ENCODE assay signal across 11 cellular contexts in genomic region chr3:69665026-69665739, GRCh38.
DNase-seq lines count a peak whose midpoint lies in the region; ATAC-seq, FAIRE-seq and TF ChIP-seq lines count a peak whose summit lies in the region.
"Had no signal": no experiment of that assay in that cellular context is flagged by ENCODE, and none has a peak within 500 bp of the region (broad histone marks: within the 10 kb centered on the region; RNA-seq: fewer than 3 reads in every experiment).

No MANE protein-coding gene starts in this region.

- H3K4me1 ChIP-seq in A549, result peaks cover 19% of the 10 kb centered on the region

- no peaks in the 10 kb centered on the region for H3K4me1 Mint-ChIP-seq in activated T-helper 17 cell treated with anti-CD3 and anti-CD28 coated beads, Interleukin-2, amount 50 U/mL, for 72 hours

- no peaks in the 10 kb centered on the region for H3K36me3 Mint-ChIP-seq in activated T-helper 17 cell treated with anti-CD3 and anti-CD28 coated beads, Interleukin-2, amount 50 U/mL, for 72 hours (ENCODE audit: low read depth)
- H3K36me3 Mint-ChIP-seq: activated naive CD8-positive, alpha-beta T cell had no signal

- H3K4me3 Mint-ChIP-seq in activated T-helper 17 cell treated with anti-CD3 and anti-CD28 coated beads, Interleukin-2, amount 50 U/mL, for 72 hours, result no peak overlapping the region
- H3K4me3 Mint-ChIP-seq: activated naive CD8-positive, alpha-beta T cell had no signal

- TF ChIP-seq CTCF in A549 (IDR thresholded peaks at IDR 0.05), result no peak
- no peak for TF ChIP-seq CTCF in astrocyte of the spinal cord (IDR thresholded peaks at IDR 0.05; ENCODE audit: low read depth, low read length)

- H3K4me3 ChIP-seq in A549 (no peak overlapping the region), astrocyte of the spinal cord (ENCODE audit: low read depth, low read length) (no peak overlapping the region)

- in situ Hi-C loops in astrocyte of the spinal cord (cut with HindIII; ENCODE audit: low sequenced_read_pairs), result no loop called here

- H3K4me2 ChIP-seq in A549, result peak overlapping the region; percentile 64

- TF ChIP-seq EP300 in A549 (IDR thresholded peaks at IDR 0.05), result no peak

- peak; percentile 86 to 93 for ATAC-seq in A549
- no peak for ATAC-seq in activated T-helper 17 cell treated with anti-CD3 and anti-CD28 coated beads, Interleukin-2, amount 50 U/mL, for 72 hours (replicated peaks)

- no peak for FAIRE-seq in A549 (lab: Jason Lieb, UNC)

- no peaks in the 10 kb centered on the region for H3K9me3 ChIP-seq in A549

- CTCF ChIA-PET in A549 (lab: Yijun Ruan, JAX), result interaction anchor here (0.9 to 1.7 kb wide), 5 partner anchors 13 to 545 kb away, joined by 3 to 5 read pairs (median 4); no protein-coding TSS in a partner anchor

- no peak for TF ChIP-seq POLR2A in A549 (IDR thresholded peaks at IDR 0.05; ENCODE audit: low read length)

- H3K27me3 Mint-ChIP-seq in activated T-helper 17 cell treated with anti-CD3 and anti-CD28 coated beads, Interleukin-2, amount 50 U/mL, for 72 hours, result no peaks in the 10 kb centered on the region
- H3K27me3 Mint-ChIP-seq: activated naive CD8-positive, alpha-beta T cell had no signal

- DNase-seq in A549 (ENCODE audit: low read depth in 1 of 2, low spot score in 1 of 2), result peak; percentile 30 to 75
- peak; percentile 65 for DNase-seq in NCI-H1092 treated with DMSO at 0.1 percent for 48 hours (lab: John Stamatoyannopoulos, UW)
- DNase-seq in astrocyte of the spinal cord (ENCODE audit: low read depth, low spot score), result peak; percentile 42
- peak; percentile 95 for DNase-seq in kidney glomerular epithelial cell (lab: John Stamatoyannopoulos, UW)
- DNase-seq in NCI-H146 (lab: John Stamatoyannopoulos, UW), result no peak
- DNase-seq in SW 1271 (lab: John Stamatoyannopoulos, UW), result no peak
- DNase-seq in GDM1 (lab: John Stamatoyannopoulos, UW), result no peak
- DNase-seq: C1 segment of cervical spinal cord; stimulated activated CD4-positive, alpha-beta T cell treated with anti-CD3 and anti-CD28 coated beads, Interleukin-4, amount 100 ng/mL, for 1 hour had no signal

- TF ChIP-seq RAD21 in A549 (conservative IDR thresholded peaks at IDR 0.05 in 1 of 2, IDR thresholded peaks at IDR 0.05 in 1 of 2), result no peak

- H3K27ac ChIP-seq in A549, result peak overlapping the region; percentile 60 to 74; a peak in 5 of 6 replicates

- 3% methylated on average over 4 of the region's 4 CpGs for WGBS in A549 (ENCODE audit: missing lambda C conversion rate)

- POLR2A ChIA-PET in A549 (lab: Yijun Ruan, JAX), result no interaction called here

- H3K27ac Mint-ChIP-seq in activated T-helper 17 cell treated with anti-CD3 and anti-CD28 coated beads, Interleukin-2, amount 50 U/mL, for 72 hours, result no peak overlapping the region
- H3K27ac Mint-ChIP-seq: activated naive CD8-positive, alpha-beta T cell had no signal

- H3K9me3 Mint-ChIP-seq in activated T-helper 17 cell treated with anti-CD3 and anti-CD28 coated beads, Interleukin-2, amount 50 U/mL, for 72 hours, result no peaks in the 10 kb centered on the region

TF ChIP-seq in A549, 52 proteins besides CTCF, POLR2A, EP300 and RAD21:
- peak; percentile 68 for TF ChIP-seq GATA3 (IDR thresholded peaks at IDR 0.05; ENCODE audit: borderline replicate concordance)
- TF ChIP-seq FOSL2 (IDR thresholded peaks at IDR 0.05), result no peak
- peak; percentile 59 for TF ChIP-seq FOSL2 (CRISPR knock-in tag; IDR thresholded peaks at IDR 0.05)
- TF ChIP-seq CHD2 (IDR thresholded peaks at IDR 0.05; ENCODE audit: low read length, partially characterized antibody), result no peak

Comparison
In these comparisons a context has a peak if more than half of its experiments do, and no peak if none do; other contexts are left out.
1. DNase-seq: peak in A549 (2 of 2), NCI-H1092 treated with DMSO at 0.1 percent for 48 hours (single experiment), astrocyte of the spinal cord (single experiment) and kidney glomerular epithelial cell (single experiment); none in NCI-H146 (single experiment), SW 1271 (0 of 2) and GDM1 (single experiment).